26 cellular contexts compared by ENCODE assay signal in genomic region chr14:31660191-31660590, GRCh38.
DNase-seq lines count a peak whose midpoint lies in the region; ATAC-seq and TF ChIP-seq lines count a peak whose summit lies in the region.
"Had no signal": no experiment of that assay in that cellular context is flagged by ENCODE, and none has a peak within 500 bp of the region (broad histone marks: within the 10 kb centered on the region; RNA-seq: fewer than 3 reads in every experiment).

No MANE protein-coding gene starts in this region.

- peaks cover 4% of the 10 kb centered on the region for H3K4me1 ChIP-seq in mucosa of descending colon (ENCODE audit: low read depth)
- H3K4me1 ChIP-seq in CD8-positive, alpha-beta memory T cell (ENCODE audit: insufficient read depth, low read length): no peaks in the 10 kb centered on the region
- H3K4me1 ChIP-seq: esophagus muscularis mucosa, gastroesophageal sphincter, lower lobe of right lung, upper lobe of right lung had no signal

- H3K36me3 ChIP-seq in mucosa of descending colon (ENCODE audit: low read depth): no peaks in the 10 kb centered on the region
- H3K36me3 ChIP-seq in CD8-positive, alpha-beta memory T cell (ENCODE audit: insufficient read depth, low read length): no peaks in the 10 kb centered on the region
- H3K36me3 ChIP-seq: brain microvascular endothelial cell, esophagus muscularis mucosa, gastroesophageal sphincter, lower lobe of right lung, sigmoid colon, upper lobe of right lung had no signal

- H3K27me3 ChIP-seq in CD8-positive, alpha-beta memory T cell (ENCODE audit: insufficient read depth, low read length, poor library complexity, severe bottlenecking): no peaks in the 10 kb centered on the region
- H3K27me3 ChIP-seq: brain microvascular endothelial cell, esophagus muscularis mucosa, gastroesophageal sphincter, sigmoid colon, upper lobe of right lung had no signal

- H3K27me3 Mint-ChIP-seq in CD8-positive, alpha-beta memory T cell: no peaks in the 10 kb centered on the region

- no peak overlapping the region for H3K4me3 Mint-ChIP-seq in CD8-positive, alpha-beta memory T cell
- H3K4me3 Mint-ChIP-seq: neural crest cell had no signal

- H3K4me3 ChIP-seq in mucosa of descending colon: no peak overlapping the region
- no peak overlapping the region for H3K4me3 ChIP-seq in CD8-positive, alpha-beta memory T cell (ENCODE audit: low read length)
- H3K4me3 ChIP-seq: esophagus muscularis mucosa, gastroesophageal sphincter, lower lobe of right lung, sigmoid colon, upper lobe of right lung had no signal

- CTCF ChIA-PET in CD8-positive, alpha-beta memory T cell (lab: Charles Lee): no interaction called here

- peaks cover 14 to 88% (median 38%) of the 10 kb centered on the region in 3 donors for H3K36me3 Mint-ChIP-seq in CD8-positive, alpha-beta memory T cell

- POLR2A ChIA-PET in CD8-positive, alpha-beta memory T cell (lab: Charles Lee): no interaction called here

- no peak overlapping the region for H3K27ac Mint-ChIP-seq in CD8-positive, alpha-beta memory T cell

- intact Hi-C loops in mucosa of descending colon (cut with DNase I, micrococcal nuclease): no loop called here

- peak; percentile 12 for DNase-seq in dedifferentiated amniotic fluid mesenchymal stem cell (ENCODE audit: extremely low spot score)
- no peak for DNase-seq in mucosa of descending colon
- no peak for DNase-seq in DMS53 (lab: John Stamatoyannopoulos, UW)
- DNase-seq in CD8-positive, alpha-beta memory T cell: no peak
- DNase-seq: activated CD4-positive, CD25-positive, alpha-beta regulatory T cell treated with anti-CD3 and anti-CD28 coated beads, Interleukin-2, amount 50 U/mL, for 72 hours; activated gamma-delta T cell treated with Interleukin-2 at 50 U/mL for 16 hours; activated T-cell treated with anti-CD3 and anti-CD28 coated beads, Interleukin-2, amount 50 U/mL, for 1 hour; brain microvascular endothelial cell; C1 segment of cervical spinal cord; Calu3; GOT3; lower lobe of right lung; NCI-H1105 treated with DMSO at 0.1 percent for 48 hours; NCI-H2081; NCI-H446; posterior cingulate gyrus; sigmoid colon; upper lobe of right lung had no signal

- no peak overlapping the region for H3K27ac ChIP-seq in CD8-positive, alpha-beta memory T cell (ENCODE audit: low read depth, low read length)
- H3K27ac ChIP-seq: brain microvascular endothelial cell, esophagus muscularis mucosa, gastroesophageal sphincter, lower lobe of right lung, sigmoid colon, upper lobe of right lung had no signal

- H3K9me3 Mint-ChIP-seq in CD8-positive, alpha-beta memory T cell: peaks cover 21 to 53% (median 27%) of the 10 kb centered on the region in 5 donors

- peaks cover 4 to 12% (median 9%) of the 10 kb centered on the region in 3 donors for H3K4me1 Mint-ChIP-seq in CD8-positive, alpha-beta memory T cell
- H3K4me1 Mint-ChIP-seq: neural crest cell had no signal

- H3K9me3 ChIP-seq in mucosa of descending colon: no peaks in the 10 kb centered on the region
- no peaks in the 10 kb centered on the region for H3K9me3 ChIP-seq in CD8-positive, alpha-beta memory T cell (ENCODE audit: low read length)
- H3K9me3 ChIP-seq: esophagus muscularis mucosa, sigmoid colon, upper lobe of right lung had no signal

- TF ChIP-seq CTCF in mucosa of descending colon (IDR thresholded peaks at IDR 0.05): no peak

- ATAC-seq in GM18858 (IDR thresholded peaks at IDR 0.05; ENCODE audit: unreplicated experiment) (peak; percentile 77), GM21360 (IDR thresholded peaks at IDR 0.05; ENCODE audit: unreplicated experiment) (peak; percentile 54), HG03108 (IDR thresholded peaks at IDR 0.05; ENCODE audit: unreplicated experiment) (peak; percentile 63), GM19328 (IDR thresholded peaks at IDR 0.05; ENCODE audit: unreplicated experiment) (no peak), mucosa of descending colon (no peak)
- ATAC-seq: gastroesophageal sphincter, lower lobe of right lung, Panc1, upper lobe of right lung had no signal

Comparison
In these comparisons a context has a peak if more than half of its experiments do, and no peak if none do; other contexts are left out.
1. ATAC-seq: peak in GM18858 (single experiment), GM21360 (single experiment) and HG03108 (single experiment); none in GM19328 (single experiment) and mucosa of descending colon (single experiment).